ENCODE assay signal across 8 cellular contexts in the genomic region with DNA sequence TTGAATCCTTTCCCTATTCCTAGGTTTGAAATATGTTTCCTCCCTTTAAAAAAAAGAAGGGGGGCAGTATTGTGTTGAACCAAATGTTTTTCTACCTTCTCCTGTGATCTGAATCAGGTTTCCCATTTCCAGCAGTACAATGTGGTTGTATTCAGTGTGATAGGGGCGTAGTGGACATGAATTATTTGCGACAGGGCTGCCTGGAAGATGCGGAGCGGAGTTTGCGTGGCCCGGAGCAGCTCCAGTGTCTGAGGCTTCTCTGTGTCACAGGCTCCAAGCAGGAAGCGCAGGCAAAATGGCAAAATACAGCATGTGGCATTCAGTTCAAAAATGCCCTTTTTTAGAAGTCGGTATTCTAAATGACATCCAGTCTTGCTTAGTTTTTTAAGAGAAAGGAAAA.
DNase-seq lines count a peak whose midpoint lies in the region; ATAC-seq and TF ChIP-seq lines count a peak whose summit lies in the region.

No MANE protein-coding gene starts in this region.

- no peaks in the 10 kb centered on the region for H3K27me3 ChIP-seq in HUES48 (ENCODE audit: control insufficient read depth, insufficient read depth, low read length)
- H3K27me3 ChIP-seq in NT2/D1 (ENCODE audit: insufficient read depth, insufficient read length), result no peaks in the 10 kb centered on the region

- H3K4me1 ChIP-seq in HUES48 (ENCODE audit: control insufficient read depth, insufficient read depth, low read length), result peaks cover 75% of the 10 kb centered on the region
- peaks cover 21% of the 10 kb centered on the region for H3K4me1 ChIP-seq in NT2/D1 (ENCODE audit: insufficient read depth, insufficient read length)

- peak overlapping the region; percentile 94 for H3K27ac ChIP-seq in HUES48 (ENCODE audit: low read depth, low read length)

- TF ChIP-seq CTCF in epithelial cell of proximal tubule (conservative IDR thresholded peaks at IDR 0.05; ENCODE audit: low read depth, low read length), result peak; percentile 4

- peak; percentile 31 for ATAC-seq in GM18517 (IDR thresholded peaks at IDR 0.05; ENCODE audit: unreplicated experiment)

- DNase-seq in A172 (ENCODE audit: low spot score) (peak; percentile 81), NT2/D1 (ENCODE audit: low read depth, low spot score) (peak; percentile 58), epithelial cell of proximal tubule (ENCODE audit: low read depth) (no peak), mucosa of gallbladder (ENCODE audit: low spot score) (peak; percentile 94)
- DNase-seq in activated T-cell treated with anti-CD3 and anti-CD28 coated beads, Interleukin-2, amount 50 U/mL, for 1 hour, result peak; percentile 75
- peak; percentile 80 for DNase-seq in stimulated activated CD8-positive, alpha-beta memory T cell treated with anti-CD3 and anti-CD28 coated beads, Interleukin-4, amount 100 ng/mL, for 48 hours

- H3K4me3 ChIP-seq in HUES48 (ENCODE audit: low read depth, low read length), result peak overlapping the region; percentile 83
- peak overlapping the region; percentile 72 for H3K4me3 ChIP-seq in NT2/D1 (ENCODE audit: insufficient read length, low read depth)
- H3K4me3 ChIP-seq in epithelial cell of proximal tubule (ENCODE audit: low read depth, low read length), result peak overlapping the region; percentile 66

- H3K9me3 ChIP-seq in HUES48 (ENCODE audit: control insufficient read depth, insufficient read depth, low read length), result no peaks in the 10 kb centered on the region
- no peaks in the 10 kb centered on the region for H3K9me3 ChIP-seq in NT2/D1 (ENCODE audit: insufficient read depth, low read length)

- H3K36me3 ChIP-seq in HUES48 (ENCODE audit: control insufficient read depth, insufficient read depth, low read length) (no peaks in the 10 kb centered on the region), NT2/D1 (ENCODE audit: insufficient read depth, insufficient read length, low read length) (no peaks in the 10 kb centered on the region)

- no peak overlapping the region; the same call in 1 of the 2 replicates for H3K9ac ChIP-seq in HUES48 (ENCODE audit: low read depth, low read length)
- H3K9ac ChIP-seq in NT2/D1 (ENCODE audit: insufficient read length, low read depth), result peak overlapping the region; percentile 61
